In genomic region chr2:101230541-101230993, GRCh38 we compare ENCODE assay signal across 23 cellular contexts. TPM values are rescaled to one million over a fixed set of nuclear protein-coding genes. Genes with fewer than 3 reads are reported as not detected.
A peak's percentile ranks its signal among the peaks of the same experiment; 100 is the strongest.
DNase-seq lines count a peak whose midpoint lies in the region; ATAC-seq and TF ChIP-seq lines count a peak whose summit lies in the region.
"Had no signal": no experiment of that assay in that cellular context is flagged by ENCODE, and none has a peak within 500 bp of the region (broad histone marks: within the 10 kb centered on the region; RNA-seq: fewer than 3 reads in every experiment).

No MANE protein-coding gene starts in this region.

- TF ChIP-seq POLR2A in adrenal gland (IDR thresholded peaks at IDR 0.05), result no peak

- H3K9me2 ChIP-seq in hepatocyte (replicated peaks; ENCODE audit: insufficient read depth), result no peaks in the 10 kb centered on the region

- no peaks in the 10 kb centered on the region for H3K79me2 ChIP-seq in hepatocyte

- WGBS in hepatocyte (ENCODE audit: low lambda C conversion rate, missing lambda C conversion rate), result 69% methylated on average over 2 of the region's 2 CpGs
- WGBS in adrenal gland, 4 donors, result 86 to 95% (median 91%) methylated on average over 2 of the region's 2 CpGs

- H3K27ac ChIP-seq in hepatocyte (peak overlapping the region; percentile 85), adrenal gland (no peak overlapping the region)
- H3K27ac ChIP-seq: ascending aorta, gastroesophageal sphincter, neutrophil, PC-9, thoracic aorta had no signal

- peak; percentile 21 for DNase-seq in EL
- peak; percentile 31 for DNase-seq in astrocyte of the cerebellum (ENCODE audit: low read depth)
- DNase-seq in hepatocyte (ENCODE audit: low spot score), result peak; percentile 35
- peak; percentile 98 for DNase-seq in renal cortical epithelial cell (ENCODE audit: low read depth)
- no peak for DNase-seq in DMS153 (lab: John Stamatoyannopoulos, UW)
- DNase-seq in T-helper 17 cell, result no peak
- no peak for DNase-seq in H7
- no peak for DNase-seq in adrenal gland
- DNase-seq: activated CD4-positive, alpha-beta T cell treated with anti-CD3 and anti-CD28 coated beads, Interleukin-2, amount 50 U/mL, for 4 hours; activated gamma-delta T cell treated with Interleukin-2 at 50 U/mL for 16 hours; activated T-cell treated with anti-CD3 and anti-CD28 coated beads for 4 hours; dermis blood vessel endothelial cell; left ventricle myocardium superior; NCI-H1694; NCI-H2227 treated with DMSO at 0.1 percent for 48 hours; PC-9; T-helper 1 cell had no signal

- intact Hi-C loops in adrenal gland (cut with DNase I), result no loop called here

- H3K4me3 Mint-ChIP-seq in T-helper 17 cell, result no peak overlapping the region
- H3K4me3 Mint-ChIP-seq: stimulated activated memory B cell treated with anti-CD40 and anti-IgM and Interleukin-4, amounts not matched to agents 10 μg/mL and 1 μg/mL and 100 μg/mL, for 72 hours had no signal

- TF ChIP-seq CTCF in astrocyte of the cerebellum (IDR thresholded peaks at IDR 0.05; ENCODE audit: low read depth, low read length, missing control alignments), result no peak
- no peak for TF ChIP-seq CTCF in hepatocyte (IDR thresholded peaks at IDR 0.05; ENCODE audit: poor library complexity)
- TF ChIP-seq CTCF in adrenal gland (IDR thresholded peaks at IDR 0.05), result no peak

- H3K4me1 Mint-ChIP-seq in T-helper 17 cell, result no peaks in the 10 kb centered on the region

- no peaks in the 10 kb centered on the region for H3K27me3 ChIP-seq in hepatocyte
- no peaks in the 10 kb centered on the region for H3K27me3 ChIP-seq in H7 (ENCODE audit: control insufficient read depth, insufficient read depth, low read length)
- H3K27me3 ChIP-seq in adrenal gland, result no peaks in the 10 kb centered on the region
- H3K27me3 ChIP-seq: ascending aorta, gastroesophageal sphincter, neutrophil, right atrium auricular region had no signal

- no peak for ATAC-seq in T-helper 17 cell
- ATAC-seq: gastroesophageal sphincter; left ventricle myocardium superior; stimulated activated memory B cell treated with anti-CD40 and anti-IgM and Interleukin-4, amounts not matched to agents 10 μg/mL and 1 μg/mL and 100 μg/mL, for 72 hours had no signal

- H3K4me2 ChIP-seq in hepatocyte, result no peak overlapping the region
- H3K4me2 ChIP-seq: PC-9 had no signal

- no peaks in the 10 kb centered on the region for H3K36me3 ChIP-seq in hepatocyte (replicated peaks; ENCODE audit: insufficient read depth, low read depth)
- H3K36me3 ChIP-seq in H7 (replicated peaks; ENCODE audit: control insufficient read depth, insufficient read depth, low read length), result no peaks in the 10 kb centered on the region
- no peaks in the 10 kb centered on the region for H3K36me3 ChIP-seq in adrenal gland (replicated peaks in 1 of 2)
- H3K36me3 ChIP-seq: ascending aorta, gastroesophageal sphincter, neutrophil, right atrium auricular region, thoracic aorta had no signal

- H3K4me3 ChIP-seq in astrocyte of the cerebellum (ENCODE audit: low read depth, low read length) (no peak overlapping the region), hepatocyte (no peak overlapping the region), H7 (ENCODE audit: insufficient read depth, low read depth, low read length) (no peak overlapping the region), adrenal gland (no peak overlapping the region)
- H3K4me3 ChIP-seq: ascending aorta, gastroesophageal sphincter, PC-9, right atrium auricular region, thoracic aorta had no signal

- in situ Hi-C loops in astrocyte of the cerebellum (cut with HindIII; ENCODE audit: low sequenced_read_pairs), result no loop called here

- no peak overlapping the region for H3K27ac Mint-ChIP-seq in T-helper 17 cell
- H3K27ac Mint-ChIP-seq: stimulated activated memory B cell treated with anti-CD40 and anti-IgM and Interleukin-4, amounts not matched to agents 10 μg/mL and 1 μg/mL and 100 μg/mL, for 72 hours had no signal

- H3K36me3 Mint-ChIP-seq in T-helper 17 cell (ENCODE audit: low read depth), result no peaks in the 10 kb centered on the region

- no peak overlapping the region for H2AFZ ChIP-seq in hepatocyte
- H2AFZ ChIP-seq: PC-9 had no signal

- H3K9me3 ChIP-seq in hepatocyte (ENCODE audit: low read depth), result no peaks in the 10 kb centered on the region
- no peaks in the 10 kb centered on the region for H3K9me3 ChIP-seq in T-helper 17 cell (ENCODE audit: control insufficient read depth, low read length, poor library complexity, severe bottlenecking)
- no peaks in the 10 kb centered on the region for H3K9me3 ChIP-seq in adrenal gland (replicated peaks in 1 of 3)
- H3K9me3 ChIP-seq: ascending aorta, gastroesophageal sphincter, neutrophil, right atrium auricular region, thoracic aorta had no signal

- H3K27me3 Mint-ChIP-seq in T-helper 17 cell, result no peaks in the 10 kb centered on the region

- no peaks in the 10 kb centered on the region for H4K20me1 ChIP-seq in hepatocyte (ENCODE audit: insufficient read depth, poor library complexity, severe bottlenecking)

- H3K4me1 ChIP-seq in hepatocyte (ENCODE audit: insufficient read depth), result peaks cover 8% of the 10 kb centered on the region
- no peaks in the 10 kb centered on the region for H3K4me1 ChIP-seq in adrenal gland (replicated peaks in 1 of 2)
- H3K4me1 ChIP-seq: ascending aorta, gastroesophageal sphincter had no signal

RNA-seq across cellular contexts. Expression of gene CNOT11, which starts 22.1 kb away (rescaled TPM):
- total RNA-seq in hepatocyte (55.8 and 61.8 TPM in 2 replicates), renal cortical epithelial cell (37.0 and 39.4 TPM in 2 replicates), T-helper 17 cell (10 to 100 TPM; 48.3 to 48.5 TPM), adrenal gland (10 to 100 TPM; 27.4 to 36.1 (median 32.6) TPM)
- polyA plus RNA-seq in hepatocyte (57.3 and 57.7 TPM in 2 replicates), adrenal gland (10 to 100 TPM in 2 of 3 donors, 1 to 10 TPM in 1; 9.5 to 67.3 (median 14.2) TPM)
- 68.6 and 72.6 TPM in 2 replicates for total RNA-seq in H7 (2014; rRNA removed; shearing (Covaris generic))

Comparison
In these comparisons a context has a peak if more than half of its experiments do, and no peak if none do; other contexts are left out.
1. DNase-seq: peak in EL (single experiment), astrocyte of the cerebellum (single experiment), hepatocyte (single experiment) and renal cortical epithelial cell (single experiment); none in DMS153 (single experiment), T-helper 17 cell (0 of 3), H7 (single experiment) and adrenal gland (0 of 7).